ENCODE assay signal across 16 cellular contexts in the genomic region with DNA sequence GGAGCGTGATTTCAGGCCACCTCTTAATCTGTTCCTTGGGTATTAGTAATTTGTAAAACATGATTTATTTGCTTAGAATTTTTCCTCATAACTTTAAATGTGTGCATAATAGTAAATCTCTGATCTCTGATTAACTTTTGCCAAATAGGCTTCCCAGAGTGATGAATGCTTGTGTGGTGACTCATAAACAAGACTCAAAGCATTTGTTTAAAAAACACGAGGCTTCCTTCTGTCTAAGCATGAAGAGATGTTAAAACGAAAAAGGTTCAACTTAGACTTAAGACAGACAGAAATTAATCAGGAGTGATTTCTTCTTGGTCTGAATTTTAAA.
DNase-seq lines count a peak whose midpoint lies in the region; ATAC-seq lines count a peak whose summit lies in the region.
"Had no signal": no experiment of that assay in that cellular context is flagged by ENCODE, and none has a peak within 500 bp of the region (broad histone marks: within the 10 kb centered on the region; RNA-seq: fewer than 3 reads in every experiment).

No MANE protein-coding gene starts in this region.

- no peak for ATAC-seq in GM19035 (IDR thresholded peaks at IDR 0.05; ENCODE audit: unreplicated experiment)
- no peak for ATAC-seq in GM21737 (IDR thresholded peaks at IDR 0.05; ENCODE audit: unreplicated experiment)
- ATAC-seq: naive thymus-derived CD4-positive, alpha-beta T cell had no signal

- 33 to 55% methylated on average over 1 to 2 of the region's 3 CpGs for WGBS in mesodermal cell (ENCODE audit: insufficient coverage in 2 of 2), 2 experiments

- H3K9me3 ChIP-seq in mesodermal cell (ENCODE audit: control insufficient read depth, low read length), result peaks cover 22% of the 10 kb centered on the region
- H3K9me3 ChIP-seq in MG63, result peaks cover 2% of the 10 kb centered on the region; the same call in 1 of the 2 replicates

- no peaks in the 10 kb centered on the region for H3K36me3 ChIP-seq in mesodermal cell (ENCODE audit: control insufficient read depth, insufficient read depth, low read length)
- H3K36me3 ChIP-seq in MG63, result no peaks in the 10 kb centered on the region
- H3K36me3 ChIP-seq: uterus had no signal

- no peaks in the 10 kb centered on the region for H3K27me3 ChIP-seq in MG63
- H3K27me3 ChIP-seq: uterus had no signal

- DNase-seq in AG08395 (ENCODE audit: low spot score), result peak; percentile 78
- DNase-seq in LHCN-M2 (ENCODE audit: low read depth), result peak; percentile 38
- DNase-seq in dermis blood vessel endothelial cell, result peak; percentile 35
- no peak for DNase-seq in MG63
- no peak for DNase-seq in retina
- DNase-seq: activated B cell treated with CpG ODN at 0.5 μM for 24 hours; activated T-cell treated with anti-CD3 and anti-CD28 coated beads for 4 hours; amniotic stem cell; naive thymus-derived CD4-positive, alpha-beta T cell; NCI-H1417 treated with DMSO at 0.1 percent for 48 hours; NCI-H524; stimulated activated CD8-positive, alpha-beta memory T cell treated with anti-CD3 and anti-CD28 coated beads, Interleukin-4, amount 100 ng/mL, for 48 hours; uterus had no signal

- H3K27ac ChIP-seq in mesodermal cell (ENCODE audit: low read depth, low read length, severe bottlenecking), result peak overlapping the region; percentile 81
- H3K27ac ChIP-seq: uterus had no signal

- H3K4me1 ChIP-seq in mesodermal cell (ENCODE audit: control insufficient read depth, insufficient read depth, low read length, poor library complexity, severe bottlenecking), result peaks cover 30% of the 10 kb centered on the region
- H3K4me1 ChIP-seq: uterus had no signal

- H3K4me3 ChIP-seq in mesodermal cell (ENCODE audit: extremely low read depth, insufficient read depth, low read length, poor library complexity, severe bottlenecking) (no peak overlapping the region), MG63 (no peak overlapping the region)
- H3K4me3 ChIP-seq: uterus had no signal

Comparison
In these comparisons a context has a peak if more than half of its experiments do, and no peak if none do; other contexts are left out.
1. DNase-seq: peak in AG08395 (single experiment), LHCN-M2 (single experiment) and dermis blood vessel endothelial cell (single experiment); none in MG63 (single experiment) and retina (single experiment).